1 cellular context compared by ENCODE assay signal in the genomic region with DNA sequence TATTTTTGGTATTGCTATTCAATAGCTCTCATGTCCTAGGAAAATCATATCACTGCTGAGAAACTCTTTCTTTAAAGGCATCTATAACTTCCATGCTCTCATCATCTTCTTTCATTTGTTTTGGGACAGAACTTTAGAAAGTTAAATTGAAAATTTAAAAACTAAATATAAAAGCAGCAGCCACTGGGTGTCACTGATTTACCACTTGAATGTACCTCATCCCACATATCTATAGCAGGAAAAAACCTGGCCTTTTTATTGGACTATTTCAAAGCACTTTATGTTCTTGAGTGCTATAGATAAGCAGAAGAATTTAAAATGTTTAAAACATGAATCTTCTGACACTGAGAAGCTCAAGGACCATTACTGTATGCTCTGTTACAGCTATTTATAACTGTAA.
TF ChIP-seq lines count a peak whose summit lies in the region.

No MANE protein-coding gene starts in this region.

TF ChIP-seq in A549, 52 proteins besides CTCF, POLR2A, EP300 and RAD21 (continued from another document):
- TF ChIP-seq, protein P1, sequence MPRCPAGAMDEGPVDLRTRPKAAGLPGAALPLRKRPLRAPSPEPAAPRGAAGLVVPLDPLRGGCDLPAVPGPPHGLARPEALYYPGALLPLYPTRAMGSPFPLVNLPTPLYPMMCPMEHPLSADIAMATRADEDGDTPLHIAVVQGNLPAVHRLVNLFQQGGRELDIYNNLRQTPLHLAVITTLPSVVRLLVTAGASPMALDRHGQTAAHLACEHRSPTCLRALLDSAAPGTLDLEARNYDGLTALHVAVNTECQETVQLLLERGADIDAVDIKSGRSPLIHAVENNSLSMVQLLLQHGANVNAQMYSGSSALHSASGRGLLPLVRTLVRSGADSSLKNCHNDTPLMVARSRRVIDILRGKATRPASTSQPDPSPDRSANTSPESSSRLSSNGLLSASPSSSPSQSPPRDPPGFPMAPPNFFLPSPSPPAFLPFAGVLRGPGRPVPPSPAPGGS (IDR thresholded peaks at IDR 0.05): no peak
